Comparison of ENCODE assay signal across 25 cellular contexts in the genomic region with DNA sequence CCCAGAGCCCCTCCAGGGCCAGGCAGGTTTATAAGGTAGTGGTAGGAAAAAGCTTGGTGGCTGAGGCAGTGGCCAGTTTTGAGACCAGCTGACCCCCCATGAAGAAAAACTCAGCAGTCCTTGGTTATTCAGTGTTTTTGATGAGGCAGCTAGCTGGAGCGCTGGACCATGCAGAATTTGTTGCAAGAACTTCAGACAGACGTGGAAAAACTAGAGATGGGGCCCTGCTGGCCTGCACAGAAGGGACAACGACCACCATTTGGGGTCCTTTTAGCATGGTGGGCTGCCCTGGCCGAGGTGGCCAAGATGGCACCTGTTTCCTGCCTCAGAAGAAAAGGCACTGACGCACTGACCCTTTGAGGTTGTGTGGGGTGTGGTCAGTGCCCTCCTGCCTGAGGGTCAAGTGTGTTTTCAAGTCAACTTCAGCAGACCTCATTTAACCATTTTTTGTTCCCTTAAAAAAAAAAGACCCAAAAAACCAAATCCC. TPM values are rescaled to one million over a fixed set of nuclear protein-coding genes. Genes with fewer than 3 reads are reported as not detected.
DNase-seq lines count a peak whose midpoint lies in the region; ATAC-seq and TF ChIP-seq lines count a peak whose summit lies in the region.
"Had no signal": no experiment of that assay in that cellular context is flagged by ENCODE, and none has a peak within 500 bp of the region (broad histone marks: within the 10 kb centered on the region; RNA-seq: fewer than 3 reads in every experiment).

No MANE protein-coding gene starts in this region.

- no peak for TF ChIP-seq CTCF in neural crest cell (conservative IDR thresholded peaks at IDR 0.05)

- no peak for ATAC-seq in activated CD4-positive, alpha-beta T cell treated with anti-CD3 and anti-CD28 coated beads for 36 hours

- H3K9me3 Mint-ChIP-seq in activated CD4-positive, alpha-beta T cell treated with anti-CD3 and anti-CD28 coated beads for 36 hours (ENCODE audit: low read depth): no peaks in the 10 kb centered on the region
- no peaks in the 10 kb centered on the region for H3K9me3 Mint-ChIP-seq in activated naive CD8-positive, alpha-beta T cell (ENCODE audit: low read depth)
- no peaks in the 10 kb centered on the region for H3K9me3 Mint-ChIP-seq in neural crest cell
- H3K9me3 Mint-ChIP-seq: activated B cell treated with CpG ODN at 0.5 μM for 24 hours had no signal

- POLR2A ChIA-PET in activated CD4-positive, alpha-beta T cell treated with anti-CD3 and anti-CD28 coated beads for 36 hours (lab: Charles Lee): no interaction called here

- H3K27me3 Mint-ChIP-seq in activated CD4-positive, alpha-beta T cell treated with anti-CD3 and anti-CD28 coated beads for 36 hours: no peaks in the 10 kb centered on the region
- no peaks in the 10 kb centered on the region for H3K27me3 Mint-ChIP-seq in activated naive CD8-positive, alpha-beta T cell
- H3K27me3 Mint-ChIP-seq in neural crest cell (ENCODE audit: low read depth): no peaks in the 10 kb centered on the region
- H3K27me3 Mint-ChIP-seq: activated B cell treated with CpG ODN at 0.5 μM for 24 hours had no signal

- no peak for DNase-seq in activated CD4-positive, alpha-beta T cell treated with anti-CD3 and anti-CD28 coated beads for 36 hours
- DNase-seq in activated CD4-positive, alpha-beta T cell treated with anti-CD3 and anti-CD28 coated beads, Interleukin-2, amount 50 U/mL, for 1 hour: no peak
- DNase-seq in neural crest cell (ENCODE audit: low read depth, low spot score) (no peak), retina (no peak), NCI-H1105 (lab: John Stamatoyannopoulos, UW) (no peak), GM03348 (ENCODE audit: low spot score) (no peak)
- DNase-seq: activated B cell treated with CpG ODN at 0.5 μM for 24 hours; activated T-cell treated with anti-CD3 and anti-CD28 coated beads, Interleukin-2, amount 50 U/mL, for 48 hours; colonic mucosa; COR-L47; DND-41; kidney glomerular epithelial cell; NCI-H1105 treated with DMSO at 0.1 percent for 48 hours; NCI-H2081; NCI-H446; PC-9; small intestine; stimulated activated naive CD4-positive, alpha-beta T cell; thyroid gland had no signal

- H3K27ac Mint-ChIP-seq in activated CD4-positive, alpha-beta T cell treated with anti-CD3 and anti-CD28 coated beads for 36 hours: peak overlapping the region; percentile 24
- H3K27ac Mint-ChIP-seq in activated naive CD8-positive, alpha-beta T cell: peak overlapping the region; percentile 93
- H3K27ac Mint-ChIP-seq in neural crest cell (ENCODE audit: unreplicated experiment): no peak overlapping the region

- H3K4me1 Mint-ChIP-seq in activated CD4-positive, alpha-beta T cell treated with anti-CD3 and anti-CD28 coated beads for 36 hours: peaks cover 30% of the 10 kb centered on the region
- H3K4me1 Mint-ChIP-seq in activated naive CD8-positive, alpha-beta T cell (ENCODE audit: low read depth): peaks cover 27% of the 10 kb centered on the region
- peaks cover 36% of the 10 kb centered on the region for H3K4me1 Mint-ChIP-seq in neural crest cell

- peaks cover 45% of the 10 kb centered on the region for H3K36me3 Mint-ChIP-seq in activated CD4-positive, alpha-beta T cell treated with anti-CD3 and anti-CD28 coated beads for 36 hours (ENCODE audit: low read depth)
- H3K36me3 Mint-ChIP-seq in activated naive CD8-positive, alpha-beta T cell: peaks cover 7% of the 10 kb centered on the region
- H3K36me3 Mint-ChIP-seq in neural crest cell (ENCODE audit: low read depth): peaks cover 4% of the 10 kb centered on the region

- TF ChIP-seq RAD21 in Ishikawa (IDR thresholded peaks at IDR 0.05; ENCODE audit: low read depth): no peak

- no peak for TF ChIP-seq EP300 in Ishikawa (IDR thresholded peaks at IDR 0.05; ENCODE audit: borderline replicate concordance)

- CTCF ChIA-PET in activated CD4-positive, alpha-beta T cell treated with anti-CD3 and anti-CD28 coated beads for 36 hours (lab: Charles Lee): interaction anchor here (0.7 to 1.0 kb wide), 2 partner anchors 25 to 89 kb away, joined by 3 to 4 read pairs; no protein-coding TSS in a partner anchor

- no peak overlapping the region for H3K4me3 Mint-ChIP-seq in activated CD4-positive, alpha-beta T cell treated with anti-CD3 and anti-CD28 coated beads for 36 hours
- H3K4me3 Mint-ChIP-seq in activated naive CD8-positive, alpha-beta T cell: peak overlapping the region; percentile 96
- H3K4me3 Mint-ChIP-seq in neural crest cell: peak overlapping the region; percentile 92

- intact Hi-C loops in activated CD4-positive, alpha-beta T cell treated with anti-CD3 and anti-CD28 coated beads for 36 hours (cut with DNase I, micrococcal nuclease): loop anchor here (2.0 to 10.0 kb wide), 5 partner anchors 17 to 828 kb away; a partner anchor contains a TSS

TF ChIP-seq in Ishikawa, 13 proteins besides CTCF, POLR2A, EP300 and RAD21:
- TF ChIP-seq ZBTB7A (IDR thresholded peaks at IDR 0.05; ENCODE audit: low read depth) (no peak), TAF1 (IDR thresholded peaks at IDR 0.05; ENCODE audit: low read depth) (peak; percentile 24; the same call in 1 of the 2 replicates), TCF12 (IDR thresholded peaks at IDR 0.05; ENCODE audit: low read depth) (no peak), EGR1 (IDR thresholded peaks at IDR 0.05) (no peak)
- TF ChIP-seq, protein P1, sequence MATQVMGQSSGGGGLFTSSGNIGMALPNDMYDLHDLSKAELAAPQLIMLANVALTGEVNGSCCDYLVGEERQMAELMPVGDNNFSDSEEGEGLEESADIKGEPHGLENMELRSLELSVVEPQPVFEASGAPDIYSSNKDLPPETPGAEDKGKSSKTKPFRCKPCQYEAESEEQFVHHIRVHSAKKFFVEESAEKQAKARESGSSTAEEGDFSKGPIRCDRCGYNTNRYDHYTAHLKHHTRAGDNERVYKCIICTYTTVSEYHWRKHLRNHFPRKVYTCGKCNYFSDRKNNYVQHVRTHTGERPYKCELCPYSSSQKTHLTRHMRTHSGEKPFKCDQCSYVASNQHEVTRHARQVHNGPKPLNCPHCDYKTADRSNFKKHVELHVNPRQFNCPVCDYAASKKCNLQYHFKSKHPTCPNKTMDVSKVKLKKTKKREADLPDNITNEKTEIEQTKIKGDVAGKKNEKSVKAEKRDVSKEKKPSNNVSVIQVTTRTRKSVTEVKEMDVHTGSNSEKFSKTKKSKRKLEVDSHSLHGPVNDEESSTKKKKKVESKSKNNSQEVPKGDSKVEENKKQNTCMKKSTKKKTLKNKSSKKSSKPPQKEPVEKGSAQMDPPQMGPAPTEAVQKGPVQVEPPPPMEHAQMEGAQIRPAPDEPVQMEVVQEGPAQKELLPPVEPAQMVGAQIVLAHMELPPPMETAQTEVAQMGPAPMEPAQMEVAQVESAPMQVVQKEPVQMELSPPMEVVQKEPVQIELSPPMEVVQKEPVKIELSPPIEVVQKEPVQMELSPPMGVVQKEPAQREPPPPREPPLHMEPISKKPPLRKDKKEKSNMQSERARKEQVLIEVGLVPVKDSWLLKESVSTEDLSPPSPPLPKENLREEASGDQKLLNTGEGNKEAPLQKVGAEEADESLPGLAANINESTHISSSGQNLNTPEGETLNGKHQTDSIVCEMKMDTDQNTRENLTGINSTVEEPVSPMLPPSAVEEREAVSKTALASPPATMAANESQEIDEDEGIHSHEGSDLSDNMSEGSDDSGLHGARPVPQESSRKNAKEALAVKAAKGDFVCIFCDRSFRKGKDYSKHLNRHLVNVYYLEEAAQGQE (IDR thresholded peaks at IDR 0.05; ENCODE audit: low read depth): peak; percentile 58
TF ChIP-seq in Ishikawa: peak in this region for 2.

RNA-seq across cellular contexts. Expression of a gene that starts 2.7 kb away (rescaled TPM):
- total RNA-seq in activated CD4-positive, alpha-beta T cell treated with anti-CD3 and anti-CD28 coated beads for 36 hours: 1,000 to 10,000 TPM; 1,051 to 2,439 TPM
- 1,298 and 1,312 TPM in 2 replicates for total RNA-seq in neural crest cell

RNA-seq across cellular contexts. Expression of a gene that starts 17.4 kb away (rescaled TPM):
- 1 to 10 TPM; 6.4 to 7.6 TPM for total RNA-seq in activated CD4-positive, alpha-beta T cell treated with anti-CD3 and anti-CD28 coated beads for 36 hours
- 25.2 and 26.6 TPM in 2 replicates for total RNA-seq in neural crest cell

RNA-seq across cellular contexts. Expression of a gene that starts 22.5 kb away (rescaled TPM):
- total RNA-seq in activated CD4-positive, alpha-beta T cell treated with anti-CD3 and anti-CD28 coated beads for 36 hours: 1 to 10 TPM in 1 of 2 experiments, under 1 TPM in 1; 0.72 to 1.0 TPM
- 35.0 and 38.8 TPM in 2 replicates for total RNA-seq in neural crest cell

RNA-seq across cellular contexts. Expression of a gene that starts 37.7 kb away (rescaled TPM):
- not detected for total RNA-seq in activated CD4-positive, alpha-beta T cell treated with anti-CD3 and anti-CD28 coated beads for 36 hours
- not detected in 2 replicates for total RNA-seq in neural crest cell
- total RNA-seq: activated B cell treated with CpG ODN at 0.5 μM for 24 hours; glomerular endothelial cell; lung microvascular endothelial cell; occipital lobe; T-helper 2 cell treated with Interferon-gamma antibody and Interleukin-4, amounts not matched to agents 100 ng/mL and 5 ng/mL, for 36 hours had no signal

Comparison
In these comparisons a context has a peak if more than half of its experiments do, and no peak if none do; other contexts are left out.
1. RNA of a gene that starts 22.5 kb away (total RNA-seq): 35.0 to 38.8 TPM in neural crest cell; 0.72 to 1.0 TPM in activated CD4-positive, alpha-beta T cell treated with anti-CD3 and anti-CD28 coated beads for 36 hours; every median in the first group is over 10 times any median in the second.